Comparison of ENCODE assay signal across 1 cellular context in genomic region chr15:83449250-83449671, GRCh38.
TF ChIP-seq lines count a peak whose summit lies in the region.

No MANE protein-coding gene starts in this region.

TF ChIP-seq in HEK293, 187 proteins besides CTCF, POLR2A, EP300 and RAD21 (continued from another document and continues in another):
- no peak for TF ChIP-seq ZNF585B (tag by site-specific recombination; IDR thresholded peaks at IDR 0.05)
- TF ChIP-seq ZNF558 (tag by site-specific recombination; IDR thresholded peaks at IDR 0.05) = no peak
- no peak for TF ChIP-seq YY2 (tag by site-specific recombination; IDR thresholded peaks at IDR 0.05)
- no peak for TF ChIP-seq ZNF548 (tag by site-specific recombination; IDR thresholded peaks at IDR 0.05)
- no peak for TF ChIP-seq ZFP69B (tag by site-specific recombination; IDR thresholded peaks at IDR 0.05)
- TF ChIP-seq ZNF747 (tag by site-specific recombination; IDR thresholded peaks at IDR 0.05) = no peak
- no peak for TF ChIP-seq ZNF518A (tag by site-specific recombination; conservative IDR thresholded peaks at IDR 0.05; ENCODE audit: low read depth)
- TF ChIP-seq ZBTB10 (tag by site-specific recombination; IDR thresholded peaks at IDR 0.05) = no peak
- TF ChIP-seq ZNF324 (tag by site-specific recombination; IDR thresholded peaks at IDR 0.05) = no peak
- no peak for TF ChIP-seq ZNF112 (tag by site-specific recombination; IDR thresholded peaks at IDR 0.05)
- no peak for TF ChIP-seq ZNF362 (tag by site-specific recombination; IDR thresholded peaks at IDR 0.05)
- no peak for TF ChIP-seq KLF16 (tag by site-specific recombination; IDR thresholded peaks at IDR 0.05)
- TF ChIP-seq AEBP2 (tag by site-specific recombination; IDR thresholded peaks at IDR 0.05; ENCODE audit: borderline replicate concordance) = no peak
- no peak for TF ChIP-seq ZNF146 (tag by site-specific recombination; IDR thresholded peaks at IDR 0.05)
- no peak for TF ChIP-seq MZF1 (tag by site-specific recombination; IDR thresholded peaks at IDR 0.05; ENCODE audit: borderline replicate concordance)
- TF ChIP-seq ZNF76 (tag by site-specific recombination; IDR thresholded peaks at IDR 0.05; ENCODE audit: borderline replicate concordance, low read depth) = no peak
- TF ChIP-seq ZNF26 (tag by site-specific recombination; IDR thresholded peaks at IDR 0.05) = no peak
- no peak for TF ChIP-seq OVOL3 (tag by site-specific recombination; IDR thresholded peaks at IDR 0.05)
- no peak for TF ChIP-seq ZNF560 (tag by site-specific recombination; IDR thresholded peaks at IDR 0.05; ENCODE audit: borderline replicate concordance)
- no peak for TF ChIP-seq PRDM2 (tag by site-specific recombination; IDR thresholded peaks at IDR 0.05; ENCODE audit: borderline replicate concordance)
- no peak for TF ChIP-seq EGR2 (tag by site-specific recombination; IDR thresholded peaks at IDR 0.05; ENCODE audit: low read depth)
- no peak for TF ChIP-seq ZNF121 (tag by site-specific recombination; IDR thresholded peaks at IDR 0.05)
- no peak for TF ChIP-seq ZNF561 (tag by site-specific recombination; IDR thresholded peaks at IDR 0.05; ENCODE audit: borderline replicate concordance)
- TF ChIP-seq ZNF248 (tag by site-specific recombination; IDR thresholded peaks at IDR 0.05) = no peak
- no peak for TF ChIP-seq SP3 (tag by site-specific recombination; IDR thresholded peaks at IDR 0.05)
- no peak for TF ChIP-seq ZNF133 (tag by site-specific recombination; IDR thresholded peaks at IDR 0.05)
- peak; percentile 99 for TF ChIP-seq GFI1B (tag by site-specific recombination; IDR thresholded peaks at IDR 0.05)
- no peak for TF ChIP-seq MEIS1 (CRISPR knock-in tag; IDR thresholded peaks at IDR 0.05; ENCODE audit: borderline replicate concordance)
- TF ChIP-seq ZNF155 (tag by site-specific recombination; IDR thresholded peaks at IDR 0.05) = no peak
- no peak for TF ChIP-seq ZNF510 (tag by site-specific recombination; IDR thresholded peaks at IDR 0.05; ENCODE audit: insufficient replicate concordance)
- no peak for TF ChIP-seq ZNF302 (tag by site-specific recombination; IDR thresholded peaks at IDR 0.05; ENCODE audit: low read depth)
- no peak for TF ChIP-seq ZNF394 (tag by site-specific recombination; IDR thresholded peaks at IDR 0.05; ENCODE audit: borderline replicate concordance)
- no peak for TF ChIP-seq ZNF311 (tag by site-specific recombination; IDR thresholded peaks at IDR 0.05; ENCODE audit: borderline replicate concordance)
- TF ChIP-seq FEZF1 (tag by site-specific recombination; IDR thresholded peaks at IDR 0.05) = peak; percentile 97
- TF ChIP-seq ZNF692 (tag by site-specific recombination; IDR thresholded peaks at IDR 0.05) = no peak
- no peak for TF ChIP-seq ZNF433 (tag by site-specific recombination; IDR thresholded peaks at IDR 0.05; ENCODE audit: low read depth)
- TF ChIP-seq SETDB1 (IDR thresholded peaks at IDR 0.05; ENCODE audit: insufficient read length, low read length) = no peak
- TF ChIP-seq PATZ1 (tag by site-specific recombination; IDR thresholded peaks at IDR 0.05) = peak; percentile 29; the same call in 1 of the 2 replicates
